ENCODE assay signal across 29 cellular contexts in the genomic region with DNA sequence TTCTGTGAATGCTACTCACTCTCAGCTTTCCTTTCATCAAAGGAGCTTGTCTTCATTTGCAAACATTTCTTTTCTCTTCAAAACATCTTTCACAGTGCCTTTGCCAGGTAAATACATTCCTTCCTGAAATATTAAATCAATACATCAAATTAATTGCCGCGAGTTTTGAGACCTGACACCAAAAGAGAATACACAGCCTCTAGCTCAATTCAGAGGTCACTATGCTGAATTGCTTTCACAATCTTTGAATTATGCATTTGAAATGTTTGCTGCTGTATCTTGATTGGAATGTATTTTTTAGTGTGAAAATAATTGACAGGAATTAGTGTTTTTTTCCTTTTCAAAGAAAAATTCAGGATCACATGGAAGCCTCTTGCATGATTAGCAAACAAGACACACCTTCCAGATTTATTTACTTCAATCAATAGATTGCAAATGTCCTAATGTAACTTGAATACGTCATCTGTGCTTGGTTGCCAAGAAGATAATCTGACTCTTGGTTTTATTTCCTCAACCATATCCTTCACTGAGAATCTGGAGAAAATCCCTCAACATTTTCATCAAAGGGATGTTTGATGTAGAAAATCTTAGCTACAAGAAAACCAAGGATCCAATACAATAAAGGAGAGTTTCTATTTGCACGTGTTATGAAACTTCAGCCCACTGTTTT.
"Had no signal": no experiment of that assay in that cellular context is flagged by ENCODE, and none has a peak within 500 bp of the region (broad histone marks: within the 10 kb centered on the region; RNA-seq: fewer than 3 reads in every experiment).

No MANE protein-coding gene starts in this region.

- H3K4me2 ChIP-seq: smooth muscle cell had no signal

- H2AFZ ChIP-seq: parathyroid adenoma had no signal

- H3K4me1 ChIP-seq: parathyroid adenoma, psoas muscle, sigmoid colon, spleen, suprapubic skin, testis, tibial artery, transverse colon, upper lobe of right lung had no signal

- ATAC-seq: naive thymus-derived CD8-positive, alpha-beta T cell; natural killer cell treated with Interleukin-12 subunit alpha and Interleukin-12 subunit beta and Interleukin-15 and Interleukin-18, amount 100 ng/mL, for 72 hours; psoas muscle; right cardiac atrium; stimulated activated memory B cell treated with anti-CD40 and anti-IgM and Interleukin-4, amounts not matched to agents 10 μg/mL and 1 μg/mL and 100 μg/mL, for 72 hours; stimulated activated naive CD8-positive, alpha-beta T cell treated with anti-CD3 and anti-CD28 coated beads, Interleukin-15, amount 100 ng/mL, for 72 hours; stimulated activated naive CD8-positive, alpha-beta T cell treated with anti-CD3 and anti-CD28 coated beads, Interleukin-15, Interleukin-2, amounts not matched to agents 100 U/mL and 50 U/mL, for 24 hours; upper lobe of right lung had no signal

- H3K4me3 ChIP-seq: psoas muscle, right lobe of liver, sigmoid colon, smooth muscle cell, spleen, suprapubic skin, testis, tibial artery, transverse colon, upper lobe of right lung had no signal

- H3K27me3 ChIP-seq: neutrophil, right lobe of liver, sigmoid colon, spleen, suprapubic skin, testis, tibial artery, transverse colon, upper lobe of right lung had no signal

- H3K36me3 ChIP-seq: neutrophil, right lobe of liver, sigmoid colon, spleen, suprapubic skin, tibial artery, transverse colon, upper lobe of right lung had no signal

- H3K9me3 ChIP-seq: neutrophil, psoas muscle, right lobe of liver, sigmoid colon, suprapubic skin, testis, tibial artery, transverse colon, upper lobe of right lung had no signal

- DNase-seq: naive B cell; naive thymus-derived CD8-positive, alpha-beta T cell; nephron progenitor cell; nucleus accumbens; posterior cingulate gyrus; psoas muscle; right cardiac atrium; right lobe of liver; sigmoid colon; spleen; stimulated activated CD4-positive, alpha-beta T cell treated with anti-CD3 and anti-CD28 coated beads, Interleukin-12 subunit alpha, Interleukin-12 subunit beta, amount 100 ng/mL, for 4 hours; stimulated activated CD4-positive, alpha-beta T cell treated with anti-CD3 and anti-CD28 coated beads, Interleukin-1b, Interleukin-23, amount 100 ng/mL, for 48 hours; stimulated activated CD4-positive, alpha-beta T cell treated with anti-CD3 and anti-CD28 coated beads, Interleukin-4, amount 100 ng/mL, for 1 hour; stimulated activated CD4-positive, alpha-beta T cell treated with anti-CD3 and anti-CD28 coated beads, Interleukin-4, amount 100 ng/mL, for 4 hours; stimulated activated CD8-positive, alpha-beta memory T cell treated with anti-CD3 and anti-CD28 coated beads, Interleukin-4, amount 100 ng/mL, for 48 hours; stimulated activated naive CD4-positive, alpha-beta T cell; stimulated activated naive CD8-positive, alpha-beta T cell treated with anti-CD3 and anti-CD28 coated beads, Interleukin-15, amount 100 ng/mL, for 72 hours; stimulated activated naive CD8-positive, alpha-beta T cell treated with anti-CD3 and anti-CD28 coated beads, Interleukin-15, Interleukin-2, amounts not matched to agents 100 U/mL and 50 U/mL, for 24 hours; substantia nigra; testis; tibial artery; transverse colon; upper lobe of right lung had no signal

- H3K27ac ChIP-seq: neutrophil, parathyroid adenoma, psoas muscle, right lobe of liver, sigmoid colon, spleen, suprapubic skin, testis, tibial artery, transverse colon, upper lobe of right lung had no signal

- H3K9ac ChIP-seq: parathyroid adenoma had no signal
